1 cellular context compared by ENCODE assay signal in genomic region chr19:32869369-32870153, GRCh38.
TF ChIP-seq lines count a peak whose summit lies in the region.

TSS of gene SLC7A9 (minus strand) at chr19:32869767. CDS start at chr19:32868534, 1,233 bp downstream.

TF ChIP-seq in liver, 16 proteins besides CTCF, POLR2A, EP300 and RAD21:
- peak; percentile 90 for TF ChIP-seq SP1 (IDR thresholded peaks at IDR 0.05)
- no peak for TF ChIP-seq ZBTB33 (IDR thresholded peaks at IDR 0.05)
- TF ChIP-seq NR2F2 (IDR thresholded peaks at IDR 0.05), result peak; percentile 58
- TF ChIP-seq REST (IDR thresholded peaks at IDR 0.05), result peak; percentile 89
- peak; percentile 66 for TF ChIP-seq FOXA1 (IDR thresholded peaks at IDR 0.05)
- peak; percentile 51 for TF ChIP-seq FOXA2 (IDR thresholded peaks at IDR 0.05)
- TF ChIP-seq JUND (IDR thresholded peaks at IDR 0.05), result peak; percentile 29 to 57
- TF ChIP-seq TAF1 (conservative IDR thresholded peaks at IDR 0.05), result peak; percentile 81
- TF ChIP-seq HNF4A (conservative IDR thresholded peaks at IDR 0.05), result peak; percentile 91 to 93
- no peak for TF ChIP-seq MAX (IDR thresholded peaks at IDR 0.05)
- TF ChIP-seq HNF4G (IDR thresholded peaks at IDR 0.05), result peak; percentile 64
- TF ChIP-seq ATF3 (IDR thresholded peaks at IDR 0.05), result no peak
- TF ChIP-seq RXRA (IDR thresholded peaks at IDR 0.05), result peak; percentile 74 to 79
- no peak for TF ChIP-seq EGR1 (IDR thresholded peaks at IDR 0.05; ENCODE audit: low read depth in 2 of 2)
- TF ChIP-seq YY1 (IDR thresholded peaks at IDR 0.05), result peak; percentile 91
- TF ChIP-seq GABPA (IDR thresholded peaks at IDR 0.05 in 1 of 2, conservative IDR thresholded peaks at IDR 0.05 in 1 of 2), result peak in 1 of 2 donors; percentile 55
